6 cellular contexts compared by ENCODE assay signal in genomic region chr14:45362505-45362904, GRCh38.
"Had no signal": no experiment of that assay in that cellular context is flagged by ENCODE, and none has a peak within 500 bp of the region (broad histone marks: within the 10 kb centered on the region; RNA-seq: fewer than 3 reads in every experiment).

No MANE protein-coding gene starts in this region.

- DNase-seq: KBM-7, KG1 had no signal

- H3K27ac ChIP-seq: HL-60, KMS-11 had no signal

- ATAC-seq: K562 had no signal

- H3K4me3 ChIP-seq: K562 had no signal

- H3K9ac ChIP-seq: KMS-11 had no signal

- FAIRE-seq: HTR-8/SVneo, K562 had no signal

- H3K4me2 ChIP-seq: KMS-11 had no signal
